Comparison of ENCODE assay signal across 16 cellular contexts in the genomic region with DNA sequence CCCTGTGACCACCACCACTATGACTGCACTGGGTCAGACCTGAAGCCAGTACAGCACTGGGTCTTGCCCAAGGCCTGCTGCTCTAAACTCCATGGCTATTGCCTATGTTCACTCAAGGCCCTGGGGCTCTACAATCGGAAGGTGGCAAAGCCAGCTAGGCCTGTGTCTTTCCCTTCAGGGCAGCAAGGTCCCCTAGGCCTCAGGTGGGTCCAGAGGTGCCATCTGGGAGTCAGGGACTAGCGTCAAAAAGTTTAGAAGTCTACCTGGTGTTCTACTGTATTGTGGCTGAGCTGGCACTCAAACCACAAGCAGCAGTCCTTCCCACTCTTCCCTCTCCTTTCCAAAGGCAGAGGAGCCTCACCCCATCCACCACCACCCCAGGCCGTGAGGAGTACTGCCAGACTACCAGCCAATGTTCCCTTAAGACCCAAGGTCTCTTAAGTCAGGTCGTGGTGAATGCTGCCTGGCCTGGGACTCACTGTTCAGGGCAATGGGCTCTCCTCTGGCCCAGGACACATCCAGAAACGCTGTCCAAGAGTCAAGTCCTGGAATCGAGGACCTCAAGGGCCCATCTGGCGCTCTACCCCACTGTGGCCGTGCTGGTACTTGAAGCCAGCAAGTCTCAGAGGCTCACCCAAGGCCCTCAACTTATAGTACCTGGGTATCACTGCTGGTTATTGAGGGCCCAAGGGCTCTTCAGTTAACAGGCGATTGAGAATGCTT. TPM values are rescaled to one million over a fixed set of nuclear protein-coding genes. Genes with fewer than 3 reads are reported as not detected.
DNase-seq lines count a peak whose midpoint lies in the region; ATAC-seq and TF ChIP-seq lines count a peak whose summit lies in the region.
"Had no signal": no experiment of that assay in that cellular context is flagged by ENCODE, and none has a peak within 500 bp of the region (broad histone marks: within the 10 kb centered on the region; RNA-seq: fewer than 3 reads in every experiment).

No MANE protein-coding gene starts in this region.

- POLR2A ChIA-PET in activated naive CD8-positive, alpha-beta T cell treated with anti-CD3 and anti-CD28 coated beads, Interleukin-2, amount 10 ng/mL, durations not matched to agents 7 days and 5 days (lab: Charles Lee), result no interaction called here

- H3K27ac ChIP-seq in neural progenitor cell, result no peak overlapping the region
- H3K27ac ChIP-seq in upper lobe of right lung, result no peak overlapping the region
- H3K27ac ChIP-seq: C4-2B, GM23248, PC-9 had no signal

- intact Hi-C loops in upper lobe of right lung (cut with DNase I), result no loop called here

- TF ChIP-seq CTCF in neural progenitor cell (IDR thresholded peaks at IDR 0.05) (no peak), upper lobe of right lung (IDR thresholded peaks at IDR 0.05) (no peak)

- H3K4me3 ChIP-seq in neural progenitor cell (no peak overlapping the region), upper lobe of right lung (no peak overlapping the region), H7 (ENCODE audit: insufficient read depth, low read depth, low read length) (no peak overlapping the region)
- H3K4me3 ChIP-seq: GM23248, MG63, PC-9 had no signal

- DNase-seq in activated naive CD8-positive, alpha-beta T cell treated with anti-CD3 and anti-CD28 coated beads, Interleukin-2, amount 10 ng/mL, durations not matched to agents 7 days and 5 days, result peak; percentile 9
- no peak for DNase-seq in activated naive CD8-positive, alpha-beta T cell treated with anti-CD3 and anti-CD28 coated beads for 36 hours
- DNase-seq in ecto neural progenitor cell (ENCODE audit: low spot score), result peak; percentile 29
- DNase-seq in neural progenitor cell (ENCODE audit: low spot score), result peak; percentile 1
- peak; percentile 64 for DNase-seq in upper lobe of right lung
- no peak for DNase-seq in pons (ENCODE audit: low spot score)
- DNase-seq in immature natural killer cell, result no peak
- no peak for DNase-seq in H7
- DNase-seq: DND-41, GM23248, MG63, NCI-H1092 treated with DMSO at 0.1 percent for 48 hours, NCI-H2081 treated with DMSO at 0.1 percent for 48 hours, NCI-H510A treated with DMSO at 0.1 percent for 48 hours, PC-9 had no signal

- no peak overlapping the region for H3K9ac ChIP-seq in neural progenitor cell
- H3K9ac ChIP-seq: GM23248 had no signal

- no peak overlapping the region for H2AFZ ChIP-seq in neural progenitor cell (replicated peaks)
- H2AFZ ChIP-seq: GM23248, PC-9 had no signal

- no peak overlapping the region for H3K4me3 Mint-ChIP-seq in activated naive CD8-positive, alpha-beta T cell treated with anti-CD3 and anti-CD28 coated beads, Interleukin-2, amount 10 ng/mL, durations not matched to agents 7 days and 5 days
- H3K4me3 Mint-ChIP-seq in activated naive CD8-positive, alpha-beta T cell treated with anti-CD3 and anti-CD28 coated beads for 36 hours, result no peak overlapping the region
- H3K4me3 Mint-ChIP-seq in neural progenitor cell (no peak overlapping the region), immature natural killer cell (no peak overlapping the region)

- H3K36me3 Mint-ChIP-seq in activated naive CD8-positive, alpha-beta T cell treated with anti-CD3 and anti-CD28 coated beads, Interleukin-2, amount 10 ng/mL, durations not matched to agents 7 days and 5 days, result no peaks in the 10 kb centered on the region
- H3K36me3 Mint-ChIP-seq in activated naive CD8-positive, alpha-beta T cell treated with anti-CD3 and anti-CD28 coated beads for 36 hours, result no peaks in the 10 kb centered on the region
- peaks cover 9% of the 10 kb centered on the region for H3K36me3 Mint-ChIP-seq in neural progenitor cell
- H3K36me3 Mint-ChIP-seq in immature natural killer cell, result no peaks in the 10 kb centered on the region

- H3F3A ChIP-seq in neural progenitor cell (ENCODE audit: low read depth), result no peaks in the 10 kb centered on the region

- no peak for ATAC-seq in activated naive CD8-positive, alpha-beta T cell treated with anti-CD3 and anti-CD28 coated beads, Interleukin-2, amount 10 ng/mL, durations not matched to agents 7 days and 5 days (ENCODE audit: low read depth)
- ATAC-seq in upper lobe of right lung, result peak; percentile 56

- H3K27me3 Mint-ChIP-seq in activated naive CD8-positive, alpha-beta T cell treated with anti-CD3 and anti-CD28 coated beads, Interleukin-2, amount 10 ng/mL, durations not matched to agents 7 days and 5 days, result peaks cover 52% of the 10 kb centered on the region
- peaks cover 62% of the 10 kb centered on the region for H3K27me3 Mint-ChIP-seq in activated naive CD8-positive, alpha-beta T cell treated with anti-CD3 and anti-CD28 coated beads for 36 hours
- peaks cover 2% of the 10 kb centered on the region for H3K27me3 Mint-ChIP-seq in neural progenitor cell (ENCODE audit: insufficient read depth, low read depth)
- peaks cover 2 to 5% (median 3%) of the 10 kb centered on the region in 3 donors for H3K27me3 Mint-ChIP-seq in immature natural killer cell (ENCODE audit: low read depth in 3 of 3)

- H4K20me1 ChIP-seq in neural progenitor cell (ENCODE audit: low read depth), result no peaks in the 10 kb centered on the region

- H3K4me1 ChIP-seq in neural progenitor cell (no peaks in the 10 kb centered on the region), upper lobe of right lung (peaks cover 3% of the 10 kb centered on the region)

- no peaks in the 10 kb centered on the region for H3K36me3 ChIP-seq in neural progenitor cell
- no peaks in the 10 kb centered on the region for H3K36me3 ChIP-seq in upper lobe of right lung
- no peaks in the 10 kb centered on the region for H3K36me3 ChIP-seq in H7 (replicated peaks; ENCODE audit: control insufficient read depth, insufficient read depth, low read length)
- H3K36me3 ChIP-seq: MG63 had no signal

- peaks cover 6% of the 10 kb centered on the region for H3K4me1 Mint-ChIP-seq in activated naive CD8-positive, alpha-beta T cell treated with anti-CD3 and anti-CD28 coated beads, Interleukin-2, amount 10 ng/mL, durations not matched to agents 7 days and 5 days
- no peaks in the 10 kb centered on the region for H3K4me1 Mint-ChIP-seq in activated naive CD8-positive, alpha-beta T cell treated with anti-CD3 and anti-CD28 coated beads for 36 hours
- H3K4me1 Mint-ChIP-seq in neural progenitor cell (peaks cover 4% of the 10 kb centered on the region), immature natural killer cell (no peaks in the 10 kb centered on the region)

- H3K9me3 ChIP-seq in neural progenitor cell (ENCODE audit: low read depth) (no peaks in the 10 kb centered on the region), upper lobe of right lung (no peaks in the 10 kb centered on the region)

- H3K27me3 ChIP-seq in neural progenitor cell (no peaks in the 10 kb centered on the region), upper lobe of right lung (peaks cover 10% of the 10 kb centered on the region), H7 (ENCODE audit: control insufficient read depth, insufficient read depth, low read length) (no peaks in the 10 kb centered on the region)
- H3K27me3 ChIP-seq: MG63 had no signal

- no peak overlapping the region for H3K27ac Mint-ChIP-seq in activated naive CD8-positive, alpha-beta T cell treated with anti-CD3 and anti-CD28 coated beads, Interleukin-2, amount 10 ng/mL, durations not matched to agents 7 days and 5 days
- no peak overlapping the region for H3K27ac Mint-ChIP-seq in activated naive CD8-positive, alpha-beta T cell treated with anti-CD3 and anti-CD28 coated beads for 36 hours
- H3K27ac Mint-ChIP-seq in neural progenitor cell (no peak overlapping the region), immature natural killer cell (no peak overlapping the region)

- no peak overlapping the region for H3K4me2 ChIP-seq in neural progenitor cell
- H3K4me2 ChIP-seq: PC-9 had no signal

- no peaks in the 10 kb centered on the region for H3K79me2 ChIP-seq in neural progenitor cell (ENCODE audit: low read depth)

- no peaks in the 10 kb centered on the region for H3K9me3 Mint-ChIP-seq in activated naive CD8-positive, alpha-beta T cell treated with anti-CD3 and anti-CD28 coated beads, Interleukin-2, amount 10 ng/mL, durations not matched to agents 7 days and 5 days
- no peaks in the 10 kb centered on the region for H3K9me3 Mint-ChIP-seq in activated naive CD8-positive, alpha-beta T cell treated with anti-CD3 and anti-CD28 coated beads for 36 hours
- H3K9me3 Mint-ChIP-seq in neural progenitor cell (peaks cover 18% of the 10 kb centered on the region), immature natural killer cell (peaks cover 0 to 2% (median 0%) of the 10 kb centered on the region in 6 donors)

RNA-seq across cellular contexts. Expression of a gene that starts 12.9 kb away (rescaled TPM):
- total RNA-seq in activated naive CD8-positive, alpha-beta T cell treated with anti-CD3 and anti-CD28 coated beads, Interleukin-2, amount 10 ng/mL, durations not matched to agents 7 days and 5 days, result 1 to 10 TPM; 1.6 to 2.3 TPM
- total RNA-seq in activated naive CD8-positive, alpha-beta T cell treated with anti-CD3 and anti-CD28 coated beads for 36 hours, result 1 to 10 TPM; 2.3 to 2.7 TPM
- total RNA-seq in neural progenitor cell (ENCODE audit: low replicate concordance) (3.9 and 9.2 TPM in 2 replicates), upper lobe of right lung (6.8 TPM)
- polyA plus RNA-seq in immature natural killer cell, result 1 to 10 TPM in 2 of 3 donors, under 1 TPM in 1; 0.08 to 6.8 (median 1.2) TPM
- total RNA-seq in H7 (2014; rRNA removed; shearing (Covaris generic)), result 7.3 and 9.9 TPM in 2 replicates

Comparison
In these comparisons a context has a peak if more than half of its experiments do, and no peak if none do; other contexts are left out.
1. DNase-seq: peak in activated naive CD8-positive, alpha-beta T cell treated with anti-CD3 and anti-CD28 coated beads, Interleukin-2, amount 10 ng/mL, durations not matched to agents 7 days and 5 days (single experiment), ecto neural progenitor cell (single experiment), neural progenitor cell (single experiment) and upper lobe of right lung (single experiment); none in activated naive CD8-positive, alpha-beta T cell treated with anti-CD3 and anti-CD28 coated beads for 36 hours (single experiment), pons (single experiment), immature natural killer cell (0 of 3) and H7 (single experiment).